37 cellular contexts compared by ENCODE assay signal in the genomic region with DNA sequence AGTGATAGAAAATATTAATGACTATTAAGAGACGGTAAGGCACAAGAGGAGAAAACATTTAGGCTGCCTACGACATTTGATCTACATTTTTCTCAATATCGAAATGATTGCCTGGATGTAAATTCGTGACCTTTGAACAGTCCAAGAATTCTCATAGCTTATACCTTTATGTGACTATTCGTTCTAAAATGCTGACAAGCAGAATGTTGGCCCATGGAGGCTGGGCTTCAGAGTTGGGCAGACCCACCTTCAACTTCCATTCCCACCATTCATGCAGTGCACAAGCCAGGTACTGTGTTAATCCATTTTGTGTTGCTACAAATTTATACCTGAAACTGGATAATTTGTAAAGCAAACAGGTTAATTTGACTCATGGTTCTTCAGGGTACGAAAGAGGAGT.
"Had no signal": no experiment of that assay in that cellular context is flagged by ENCODE, and none has a peak within 500 bp of the region (broad histone marks: within the 10 kb centered on the region; RNA-seq: fewer than 3 reads in every experiment).

No MANE protein-coding gene starts in this region.

- H3K36me3 ChIP-seq: ascending aorta, cardiac muscle cell had no signal

- H3K4me1 Mint-ChIP-seq: activated B cell treated with CpG ODN at 0.5 μM for 24 hours; activated CD4-positive, alpha-beta memory T cell treated with anti-CD3 and anti-CD28 coated beads, Interleukin-2, amount 10 ng/mL, durations not matched to agents 7 days and 5 days; activated CD4-positive, alpha-beta T cell treated with anti-CD3 and anti-CD28 coated beads, Interleukin-2, amount 10 ng/mL, durations not matched to agents 7 days and 5 days; activated CD8-positive, alpha-beta memory T cell treated with anti-CD3 and anti-CD28 coated beads, Interleukin-2, amount 10 ng/mL, durations not matched to agents 7 days and 5 days; activated naive CD4-positive, alpha-beta T cell treated with anti-CD3 and anti-CD28 coated beads, Interleukin-2, amount 10 ng/mL, durations not matched to agents 7 days and 5 days; activated naive CD4-positive, alpha-beta T cell treated with anti-CD3 and anti-CD28 coated beads, Interleukin-2, amount 50 U/mL, for 24 hours; activated naive CD8-positive, alpha-beta T cell treated with anti-CD3 and anti-CD28 coated beads, Interleukin-2, amount 10 ng/mL, durations not matched to agents 7 days and 5 days; activated naive CD8-positive, alpha-beta T cell treated with anti-CD3 and anti-CD28 coated beads, Interleukin-2, amount 50 U/mL, for 24 hours; brain; central memory CD8-positive, alpha-beta T cell had no signal

- H3K27ac Mint-ChIP-seq: activated B cell treated with CpG ODN at 0.5 μM for 24 hours; activated CD4-positive, alpha-beta memory T cell treated with anti-CD3 and anti-CD28 coated beads, Interleukin-2, amount 10 ng/mL, durations not matched to agents 7 days and 5 days; activated CD4-positive, alpha-beta T cell treated with anti-CD3 and anti-CD28 coated beads, Interleukin-2, amount 10 ng/mL, durations not matched to agents 7 days and 5 days; activated CD8-positive, alpha-beta memory T cell treated with anti-CD3 and anti-CD28 coated beads, Interleukin-2, amount 10 ng/mL, durations not matched to agents 7 days and 5 days; activated CD8-positive, alpha-beta T cell treated with anti-CD3 and anti-CD28 coated beads, Interleukin-2, amount 10 ng/mL, durations not matched to agents 7 days and 5 days; activated naive CD4-positive, alpha-beta T cell treated with anti-CD3 and anti-CD28 coated beads, Interleukin-2, amount 10 ng/mL, durations not matched to agents 7 days and 5 days; activated naive CD4-positive, alpha-beta T cell treated with anti-CD3 and anti-CD28 coated beads, Interleukin-2, amount 50 U/mL, for 24 hours; activated naive CD8-positive, alpha-beta T cell; activated naive CD8-positive, alpha-beta T cell treated with anti-CD3 and anti-CD28 coated beads, Interleukin-2, amount 10 ng/mL, durations not matched to agents 7 days and 5 days; activated naive CD8-positive, alpha-beta T cell treated with anti-CD3 and anti-CD28 coated beads, Interleukin-2, amount 50 U/mL, for 24 hours; activated T-cell treated with anti-CD3 and anti-CD28 coated beads, Interleukin-2, amount 50 U/mL, for 24 hours; activated T-helper 2 cell treated with anti-CD3 and anti-CD28 coated beads, Interferon-gamma antibody, Interleukin-2, Interleukin-4, amounts not matched to agents 10 μg/mL and 5 μg/mL and 100 μg/mL, durations not matched to agents 14 hours and 24 hours and 36 hours; brain; T-helper 1 cell treated with Interleukin-12 subunit alpha and Interleukin-12 subunit beta and Interleukin-4 antibody, amounts not matched to agents 30 μg/mL and 1 μg/mL, for 36 hours; T-helper 2 cell treated with Interferon-gamma antibody and Interleukin-4, amounts not matched to agents 5 μg/mL and 100 μg/mL, for 36 hours had no signal

- H3K9me3 ChIP-seq: ascending aorta had no signal

- H3K9me3 Mint-ChIP-seq: activated CD4-positive, alpha-beta T cell treated with anti-CD3 and anti-CD28 coated beads, Interleukin-2, amount 10 ng/mL, durations not matched to agents 7 days and 5 days; activated naive CD4-positive, alpha-beta T cell treated with anti-CD3 and anti-CD28 coated beads, Interleukin-2, amount 50 U/mL, for 24 hours; brain had no signal

- H3K27ac ChIP-seq: ascending aorta, cardiac muscle cell, VCaP had no signal

- H3K4me3 Mint-ChIP-seq: activated B cell treated with CpG ODN at 0.5 μM for 24 hours; activated CD4-positive, alpha-beta memory T cell treated with anti-CD3 and anti-CD28 coated beads, Interleukin-2, amount 10 ng/mL, durations not matched to agents 7 days and 5 days; activated CD4-positive, alpha-beta T cell treated with anti-CD3 and anti-CD28 coated beads, Interleukin-2, amount 10 ng/mL, durations not matched to agents 7 days and 5 days; activated CD8-positive, alpha-beta memory T cell treated with anti-CD3 and anti-CD28 coated beads, Interleukin-2, amount 10 ng/mL, durations not matched to agents 7 days and 5 days; activated CD8-positive, alpha-beta T cell treated with anti-CD3 and anti-CD28 coated beads, Interleukin-2, amount 10 ng/mL, durations not matched to agents 7 days and 5 days; activated naive CD4-positive, alpha-beta T cell treated with anti-CD3 and anti-CD28 coated beads, Interleukin-2, amount 10 ng/mL, durations not matched to agents 7 days and 5 days; activated naive CD4-positive, alpha-beta T cell treated with anti-CD3 and anti-CD28 coated beads, Interleukin-2, amount 50 U/mL, for 24 hours; activated naive CD8-positive, alpha-beta T cell; activated naive CD8-positive, alpha-beta T cell treated with anti-CD3 and anti-CD28 coated beads, Interleukin-2, amount 10 ng/mL, durations not matched to agents 7 days and 5 days; activated naive CD8-positive, alpha-beta T cell treated with anti-CD3 and anti-CD28 coated beads, Interleukin-2, amount 50 U/mL, for 24 hours; activated T-cell treated with anti-CD3 and anti-CD28 coated beads, Interleukin-2, amount 50 U/mL, for 24 hours; brain; central memory CD8-positive, alpha-beta T cell; T-helper 1 cell treated with Interleukin-12 subunit alpha and Interleukin-12 subunit beta and Interleukin-4 antibody, amounts not matched to agents 30 μg/mL and 1 μg/mL, for 36 hours; T-helper 2 cell treated with Interferon-gamma antibody and Interleukin-4, amounts not matched to agents 5 μg/mL and 100 μg/mL, for 36 hours had no signal

- H3K36me3 Mint-ChIP-seq: activated CD8-positive, alpha-beta memory T cell treated with anti-CD3 and anti-CD28 coated beads, Interleukin-2, amount 10 ng/mL, durations not matched to agents 7 days and 5 days; activated naive CD4-positive, alpha-beta T cell treated with anti-CD3 and anti-CD28 coated beads, Interleukin-2, amount 10 ng/mL, durations not matched to agents 7 days and 5 days; activated naive CD4-positive, alpha-beta T cell treated with anti-CD3 and anti-CD28 coated beads, Interleukin-2, amount 50 U/mL, for 24 hours; activated naive CD8-positive, alpha-beta T cell; activated naive CD8-positive, alpha-beta T cell treated with anti-CD3 and anti-CD28 coated beads, Interleukin-2, amount 10 ng/mL, durations not matched to agents 7 days and 5 days; brain had no signal

- H3K4me3 ChIP-seq: ascending aorta, cardiac muscle cell had no signal

- ATAC-seq: activated CD8-positive, alpha-beta memory T cell treated with anti-CD3 and anti-CD28 coated beads, Interleukin-2, amount 10 ng/mL, durations not matched to agents 7 days and 5 days; activated CD8-positive, alpha-beta T cell treated with anti-CD3 and anti-CD28 coated beads, Interleukin-2, amount 10 ng/mL, durations not matched to agents 7 days and 5 days; activated naive CD8-positive, alpha-beta T cell treated with anti-CD3 and anti-CD28 coated beads, Interleukin-2, amount 50 U/mL, for 24 hours had no signal

- H3K27me3 Mint-ChIP-seq: activated B cell treated with CpG ODN at 0.5 μM for 24 hours; activated CD4-positive, alpha-beta memory T cell treated with anti-CD3 and anti-CD28 coated beads, Interleukin-2, amount 10 ng/mL, durations not matched to agents 7 days and 5 days; activated CD4-positive, alpha-beta T cell treated with anti-CD3 and anti-CD28 coated beads, Interleukin-2, amount 10 ng/mL, durations not matched to agents 7 days and 5 days; activated CD8-positive, alpha-beta memory T cell treated with anti-CD3 and anti-CD28 coated beads, Interleukin-2, amount 10 ng/mL, durations not matched to agents 7 days and 5 days; activated naive CD4-positive, alpha-beta T cell treated with anti-CD3 and anti-CD28 coated beads, Interleukin-2, amount 10 ng/mL, durations not matched to agents 7 days and 5 days; activated naive CD4-positive, alpha-beta T cell treated with anti-CD3 and anti-CD28 coated beads, Interleukin-2, amount 50 U/mL, for 24 hours; activated naive CD8-positive, alpha-beta T cell; activated naive CD8-positive, alpha-beta T cell treated with anti-CD3 and anti-CD28 coated beads, Interleukin-2, amount 10 ng/mL, durations not matched to agents 7 days and 5 days; activated naive CD8-positive, alpha-beta T cell treated with anti-CD3 and anti-CD28 coated beads, Interleukin-2, amount 50 U/mL, for 24 hours; activated T-cell treated with anti-CD3 and anti-CD28 coated beads, Interleukin-2, amount 50 U/mL, for 24 hours; central memory CD8-positive, alpha-beta T cell had no signal

- H3K27me3 ChIP-seq: ascending aorta, cardiac muscle cell had no signal

- H3K4me1 ChIP-seq: ascending aorta had no signal

- FAIRE-seq: bronchial epithelial cell, TTC549 had no signal

- DNase-seq: activated B cell treated with CpG ODN at 0.5 μM for 24 hours; activated CD4-positive, alpha-beta memory T cell treated with anti-CD3 and anti-CD28 coated beads, Interleukin-2, amount 10 ng/mL, durations not matched to agents 7 days and 5 days; activated CD4-positive, alpha-beta T cell treated with anti-CD3 and anti-CD28 coated beads for 4 hours; activated CD4-positive, alpha-beta T cell treated with anti-CD3 and anti-CD28 coated beads, Interleukin-2, amount 10 ng/mL, durations not matched to agents 7 days and 5 days; activated CD4-positive, alpha-beta T cell treated with anti-CD3 and anti-CD28 coated beads, Interleukin-2, amount 50 U/mL, for 48 hours; activated CD4-positive, CD25-positive, alpha-beta regulatory T cell treated with anti-CD3 and anti-CD28 coated beads, Interleukin-2, amount 50 U/mL, for 72 hours; activated CD8-positive, alpha-beta memory T cell treated with anti-CD3 and anti-CD28 coated beads for 24 hours; activated CD8-positive, alpha-beta memory T cell treated with anti-CD3 and anti-CD28 coated beads, Interleukin-2, amount 10 ng/mL, durations not matched to agents 7 days and 5 days; activated CD8-positive, alpha-beta memory T cell treated with anti-CD3 and anti-CD28 coated beads, Interleukin-2, amount 50 U/mL, for 48 hours; activated CD8-positive, alpha-beta T cell treated with anti-CD3 and anti-CD28 coated beads, Interleukin-2, amount 10 ng/mL, durations not matched to agents 7 days and 5 days; activated effector memory CD4-positive, alpha-beta T cell treated with Interleukin-2 at 50 U/mL for 16 hours; activated gamma-delta T cell; activated naive CD4-positive, alpha-beta T cell treated with anti-CD3 and anti-CD28 coated beads, Interleukin-2, amount 10 ng/mL, durations not matched to agents 7 days and 5 days; activated naive CD4-positive, alpha-beta T cell treated with Interleukin-2 at 50 U/mL for 16 hours; activated naive CD8-positive, alpha-beta T cell treated with anti-CD3 and anti-CD28 coated beads, Interleukin-2, amount 10 ng/mL, durations not matched to agents 7 days and 5 days; activated naive CD8-positive, alpha-beta T cell treated with anti-CD3 and anti-CD28 coated beads, Interleukin-2, amount 50 U/mL, for 24 hours; activated T-cell treated with anti-CD3 and anti-CD28 coated beads, Interleukin-2, amount 50 U/mL, for 24 hours; activated T-cell treated with anti-CD3 and anti-CD28 coated beads, Interleukin-2, amount 50 U/mL, for 48 hours; amygdala; anterior cingulate cortex; caudate nucleus; cerebellar nuclear complex; T-helper 1 cell; T-helper 2 cell; T-helper 9 cell had no signal
